In genomic region chr4:123415977-123416376, GRCh38 we compare ENCODE assay signal across 8 cellular contexts. TPM values are rescaled to one million over a fixed set of nuclear protein-coding genes. Genes with fewer than 3 reads are reported as not detected.
DNase-seq lines count a peak whose midpoint lies in the region; ATAC-seq lines count a peak whose summit lies in the region.

No MANE protein-coding gene starts in this region.

- no peak overlapping the region for H3K27ac ChIP-seq in naive thymus-derived CD4-positive, alpha-beta T cell (ENCODE audit: low read depth, low read length)

- H3K9me3 ChIP-seq in naive thymus-derived CD4-positive, alpha-beta T cell (ENCODE audit: control insufficient read depth in 2 of 3, low read length in 3 of 3) = no peaks in the 10 kb centered on the region

- H3K27me3 ChIP-seq in naive thymus-derived CD4-positive, alpha-beta T cell (ENCODE audit: control insufficient read depth in 2 of 2, insufficient read depth in 2 of 2, low read length in 2 of 2) = no peaks in the 10 kb centered on the region

- no peaks in the 10 kb centered on the region for H3K9me3 Mint-ChIP-seq in activated T-cell treated with anti-CD3 and anti-CD28 coated beads, Interleukin-2, amount 50 U/mL, for 72 hours
- peaks cover 0 to 3% (median 0%) of the 10 kb centered on the region in 11 donors for H3K9me3 Mint-ChIP-seq in naive thymus-derived CD4-positive, alpha-beta T cell

- DNase-seq in EL = peak; percentile 71
- peak; percentile 91 to 94 for DNase-seq in Kasumi-1 (lab: John Stamatoyannopoulos, UW)
- peak; percentile 51 to 73 for DNase-seq in activated T-cell treated with anti-CD3 and anti-CD28 coated beads, Interleukin-2, amount 50 U/mL, for 72 hours
- peak in 1 of 9 donors; percentile 61 for DNase-seq in naive thymus-derived CD4-positive, alpha-beta T cell
- DNase-seq in iPS-NIHi11 (ENCODE audit: low spot score) = no peak
- no peak for DNase-seq in NCI-H2196 treated with DMSO at 0.1 percent for 48 hours (lab: John Stamatoyannopoulos, UW; ENCODE audit: unreplicated experiment)

- POLR2A ChIA-PET in naive thymus-derived CD4-positive, alpha-beta T cell (lab: Charles Lee) = no interaction called here

- no peaks in the 10 kb centered on the region for H3K4me1 ChIP-seq in naive thymus-derived CD4-positive, alpha-beta T cell (ENCODE audit: control insufficient read depth in 2 of 2, insufficient read depth in 2 of 2, low read length in 2 of 2)

- no peak overlapping the region for H3K27ac Mint-ChIP-seq in activated T-cell treated with anti-CD3 and anti-CD28 coated beads, Interleukin-2, amount 50 U/mL, for 72 hours
- H3K27ac Mint-ChIP-seq in naive thymus-derived CD4-positive, alpha-beta T cell = peak overlapping the region in 1 of 9 donors; percentile 80

- CTCF ChIA-PET in naive thymus-derived CD4-positive, alpha-beta T cell (lab: Charles Lee) = no interaction called here

- ATAC-seq in activated T-cell treated with anti-CD3 and anti-CD28 coated beads, Interleukin-2, amount 50 U/mL, for 72 hours (replicated peaks in 1 of 2) = peak; percentile 74 to 76
- ATAC-seq in naive thymus-derived CD4-positive, alpha-beta T cell = peak; percentile 90
- ATAC-seq in HG03469 (IDR thresholded peaks at IDR 0.05; ENCODE audit: unreplicated experiment) = no peak
- no peak for ATAC-seq in GM21786 (IDR thresholded peaks at IDR 0.05; ENCODE audit: unreplicated experiment)

- peak overlapping the region; percentile 31 to 49 for H3K4me3 Mint-ChIP-seq in activated T-cell treated with anti-CD3 and anti-CD28 coated beads, Interleukin-2, amount 50 U/mL, for 72 hours
- H3K4me3 Mint-ChIP-seq in naive thymus-derived CD4-positive, alpha-beta T cell = peak overlapping the region in 1 of 10 donors; percentile 59

- H3K4me1 Mint-ChIP-seq in activated T-cell treated with anti-CD3 and anti-CD28 coated beads, Interleukin-2, amount 50 U/mL, for 72 hours (ENCODE audit: low read depth) = peaks cover 94% of the 10 kb centered on the region
- H3K4me1 Mint-ChIP-seq in naive thymus-derived CD4-positive, alpha-beta T cell = peaks cover 0 to 74% (median 8%) of the 10 kb centered on the region in 7 donors

- H3K36me3 Mint-ChIP-seq in activated T-cell treated with anti-CD3 and anti-CD28 coated beads, Interleukin-2, amount 50 U/mL, for 72 hours (ENCODE audit: insufficient read depth in 2 of 2) = no peaks in the 10 kb centered on the region
- no peaks in the 10 kb centered on the region for H3K36me3 Mint-ChIP-seq in naive thymus-derived CD4-positive, alpha-beta T cell

- no peaks in the 10 kb centered on the region for H3K36me3 ChIP-seq in naive thymus-derived CD4-positive, alpha-beta T cell (ENCODE audit: control insufficient read depth in 2 of 3, insufficient read depth in 3 of 3, low read length in 3 of 3)

- no peaks in the 10 kb centered on the region for H3K27me3 Mint-ChIP-seq in activated T-cell treated with anti-CD3 and anti-CD28 coated beads, Interleukin-2, amount 50 U/mL, for 72 hours (ENCODE audit: low read depth)
- peaks cover 0 to 12% (median 0%) of the 10 kb centered on the region in 5 donors for H3K27me3 Mint-ChIP-seq in naive thymus-derived CD4-positive, alpha-beta T cell

- no peak overlapping the region for H3K4me3 ChIP-seq in naive thymus-derived CD4-positive, alpha-beta T cell (ENCODE audit: low read length)

- intact Hi-C loops in naive thymus-derived CD4-positive, alpha-beta T cell (cut with micrococcal nuclease) = loop anchor here in 1 of 2 donors (1.0 kb wide), 1 partner anchor 17 kb away; no protein-coding TSS in a partner anchor

RNA-seq across cellular contexts. Expression of gene SPRY1, which starts 19.4 kb away (rescaled TPM):
- total RNA-seq in activated T-cell treated with anti-CD3 and anti-CD28 coated beads, Interleukin-2, amount 50 U/mL, for 72 hours = 10 to 100 TPM; 39.8 to 58.1 TPM
- 10 to 100 TPM in 2 of 5 experiments, 1 to 10 TPM in 3; 2.5 to 20.5 (median 6.2) TPM for total RNA-seq in naive thymus-derived CD4-positive, alpha-beta T cell
- 1 to 10 TPM; 1.6 to 4.3 TPM for polyA plus RNA-seq in naive thymus-derived CD4-positive, alpha-beta T cell

Comparison
In these comparisons a context has a peak if more than half of its experiments do, and no peak if none do; other contexts are left out.
1. DNase-seq: peak in EL (single experiment), Kasumi-1 (2 of 2) and activated T-cell treated with anti-CD3 and anti-CD28 coated beads, Interleukin-2, amount 50 U/mL, for 72 hours (2 of 2); none in iPS-NIHi11 (single experiment) and NCI-H2196 treated with DMSO at 0.1 percent for 48 hours (single experiment).
2. ATAC-seq: peak in activated T-cell treated with anti-CD3 and anti-CD28 coated beads, Interleukin-2, amount 50 U/mL, for 72 hours (2 of 2) and naive thymus-derived CD4-positive, alpha-beta T cell (single experiment); none in HG03469 (single experiment) and GM21786 (single experiment).